ENCODE assay signal across 16 cellular contexts in genomic region chr11:114075343-114075610, GRCh38. TPM values are rescaled to one million over a fixed set of nuclear protein-coding genes. Genes with fewer than 3 reads are reported as not detected.
DNase-seq lines count a peak whose midpoint lies in the region; ATAC-seq and TF ChIP-seq lines count a peak whose summit lies in the region.
"Had no signal": no experiment of that assay in that cellular context is flagged by ENCODE, and none has a peak within 500 bp of the region (broad histone marks: within the 10 kb centered on the region; RNA-seq: fewer than 3 reads in every experiment).

No MANE protein-coding gene starts in this region.

- peak overlapping the region; percentile 90 for H3K27ac ChIP-seq in left ventricle myocardium inferior (replicated peaks)
- H3K27ac ChIP-seq in ascending aorta: peak overlapping the region; percentile 89 to 93
- H3K27ac ChIP-seq in upper lobe of right lung: no peak overlapping the region

- no peak for DNase-seq in left ventricle myocardium inferior
- DNase-seq in left cardiac atrium: no peak
- no peak for DNase-seq in ascending aorta (ENCODE audit: low spot score in 2 of 2)
- peak; percentile 55 for DNase-seq in posterior vena cava (ENCODE audit: low spot score)
- no peak for DNase-seq in upper lobe of right lung
- DNase-seq in GF-D8 (lab: John Stamatoyannopoulos, UW): no peak
- no peak for DNase-seq in NCI-H2196 treated with DMSO at 0.1 percent for 48 hours (lab: John Stamatoyannopoulos, UW; ENCODE audit: unreplicated experiment)
- DNase-seq: activated CD4-positive, CD25-positive, alpha-beta regulatory T cell treated with anti-CD3 and anti-CD28 coated beads, Interleukin-2, amount 50 U/mL, for 72 hours; activated CD8-positive, alpha-beta memory T cell treated with anti-CD3 and anti-CD28 coated beads, Interleukin-2, amount 10 ng/mL, durations not matched to agents 7 days and 5 days; left colon; NCI-H1417 treated with DMSO at 0.1 percent for 48 hours; NCI-H524 treated with DMSO at 0.1 percent for 48 hours; RPMI8226; stimulated activated CD4-positive, alpha-beta T cell treated with anti-CD3 and anti-CD28 coated beads, Interleukin-12 subunit alpha, Interleukin-12 subunit beta, amount 100 ng/mL, for 4 hours had no signal

- H3K4me1 ChIP-seq in left ventricle myocardium inferior: peaks cover 100% of the 10 kb centered on the region
- peaks cover 54 to 87% of the 10 kb centered on the region in 2 donors for H3K4me1 ChIP-seq in ascending aorta
- peaks cover 97% of the 10 kb centered on the region for H3K4me1 ChIP-seq in upper lobe of right lung

- TF ChIP-seq CTCF in left ventricle myocardium inferior (IDR thresholded peaks at IDR 0.05; ENCODE audit: borderline replicate concordance): no peak
- no peak for TF ChIP-seq CTCF in ascending aorta (IDR thresholded peaks at IDR 0.05)
- TF ChIP-seq CTCF in upper lobe of right lung (IDR thresholded peaks at IDR 0.05): no peak

- H3K27me3 ChIP-seq in left ventricle myocardium inferior (ENCODE audit: low read depth) (no peaks in the 10 kb centered on the region), ascending aorta (no peaks in the 10 kb centered on the region), upper lobe of right lung (no peaks in the 10 kb centered on the region)

- intact Hi-C loops in left ventricle myocardium inferior (cut with micrococcal nuclease) (loop anchor here (10.0 kb wide), 1 partner anchor 100 kb away; no protein-coding TSS in a partner anchor), left cardiac atrium (cut with DNase I) (no loop called here), ascending aorta (cut with DNase I) (loop anchor here (5.0 kb wide), 1 partner anchor 107 kb away; no protein-coding TSS in a partner anchor), posterior vena cava (cut with DNase I) (loop anchor here in 1 of 2 donors (2.0 kb wide), 1 partner anchor 14 kb away; no protein-coding TSS in a partner anchor), upper lobe of right lung (cut with DNase I) (no loop called here)

- H3K36me3 ChIP-seq in left ventricle myocardium inferior (peaks cover 58% of the 10 kb centered on the region), ascending aorta (peaks cover 46 to 80% of the 10 kb centered on the region in 2 donors), upper lobe of right lung (peaks cover 63% of the 10 kb centered on the region)

- H3K4me3 ChIP-seq in left ventricle myocardium inferior (peak overlapping the region; percentile 49), ascending aorta (peak overlapping the region; percentile 51 to 60), upper lobe of right lung (peak overlapping the region; percentile 6)
- H3K4me3 ChIP-seq: GM12878 had no signal

- H3K9me3 ChIP-seq in left ventricle myocardium inferior (replicated peaks): no peaks in the 10 kb centered on the region
- H3K9me3 ChIP-seq in ascending aorta: no peaks in the 10 kb centered on the region
- H3K9me3 ChIP-seq in upper lobe of right lung: no peaks in the 10 kb centered on the region

- ATAC-seq in left cardiac atrium: no peak
- no peak for ATAC-seq in upper lobe of right lung
- ATAC-seq in GM18868 (IDR thresholded peaks at IDR 0.05; ENCODE audit: unreplicated experiment): no peak
- ATAC-seq: activated CD8-positive, alpha-beta memory T cell treated with anti-CD3 and anti-CD28 coated beads, Interleukin-2, amount 10 ng/mL, durations not matched to agents 7 days and 5 days; GM12878; left colon had no signal

RNA-seq across cellular contexts. Expression of gene ZBTB16, which starts 15.8 kb away (rescaled TPM):
- 64.5 TPM for total RNA-seq in left ventricle myocardium inferior
- 10 to 100 TPM; 65.2 to 79.5 TPM for total RNA-seq in left cardiac atrium
- total RNA-seq in ascending aorta: 344 TPM
- total RNA-seq in posterior vena cava: 100 to 1,000 TPM; 188 to 208 TPM
- 221 TPM for total RNA-seq in upper lobe of right lung

Comparison
In these comparisons a context has a peak if more than half of its experiments do, and no peak if none do; other contexts are left out.
1. intact Hi-C loops: an anchor here in left ventricle myocardium inferior (10.0 kb wide) and ascending aorta (5.0 kb wide); none called in left cardiac atrium and upper lobe of right lung.